8 cellular contexts compared by ENCODE assay signal in genomic region chr4:170026253-170026991, GRCh38. TPM values are rescaled to one million over a fixed set of nuclear protein-coding genes. Genes with fewer than 3 reads are reported as not detected.
A peak's percentile ranks its signal among the peaks of the same experiment; 100 is the strongest.
DNase-seq lines count a peak whose midpoint lies in the region; ATAC-seq and TF ChIP-seq lines count a peak whose summit lies in the region.

Gene MFAP3L (minus strand): TSS chr4:170026395. CDS start chr4:170005877, 20,518 bp downstream.

- ATAC-seq in Panc1: peak; percentile 94
- ATAC-seq in naive B cell (ENCODE audit: low read depth in 2 of 2): peak; percentile 74 to 76

- peak within 1 kb of the TSS; percentile 55 for H3K9ac ChIP-seq in fibroblast of lung (ENCODE audit: insufficient read depth, low read length)

- BruUV-seq in Panc1 (replicated peaks; lab: Mats Ljungman, UMichigan): no TSS peak

- H3K36me3 Mint-ChIP-seq in naive B cell: no peaks in the 10 kb centered on the region

- CTCF ChIA-PET in Panc1 (lab: Charles Lee): interaction anchor here (0.6 kb wide), 1 partner anchor 222 kb away, joined by 3 read pairs; no protein-coding TSS in a partner anchor

- peaks cover 0 to 3% (median 0%) of the 10 kb centered on the region in 7 donors for H3K9me3 Mint-ChIP-seq in naive B cell

- H3K4me3 Mint-ChIP-seq in naive B cell: peak within 1 kb of the TSS; percentile 90 to 96 (median 94)

- H3K27ac Mint-ChIP-seq in naive B cell: peak within 1 kb of the TSS; percentile 67 to 92 (median 89)

- H3K4me1 ChIP-seq in Panc1 (ENCODE audit: control insufficient read depth, insufficient read depth, low read length) (no peaks in the 10 kb centered on the region), fibroblast of lung (ENCODE audit: control insufficient read depth, extremely low read depth, insufficient read depth, low read length) (no peaks in the 10 kb centered on the region)

- peak within 1 kb of the TSS; percentile 95 for H2AFZ ChIP-seq in fibroblast of lung (ENCODE audit: low read length)

- no peaks in the 10 kb centered on the region for H3K79me2 ChIP-seq in fibroblast of lung (ENCODE audit: control insufficient read depth, insufficient read depth, low read length)

- H3K4me2 ChIP-seq in fibroblast of lung (ENCODE audit: extremely low read depth, insufficient read depth, low read length): peak within 1 kb of the TSS; percentile 93

- no peaks in the 10 kb centered on the region for H3K36me3 ChIP-seq in Panc1 (ENCODE audit: control insufficient read depth, insufficient read depth, low read length)
- H3K36me3 ChIP-seq in fibroblast of lung (ENCODE audit: control insufficient read depth, insufficient read depth, low read length): no peaks in the 10 kb centered on the region

- intact Hi-C loops in Panc1 (cut with micrococcal nuclease; ENCODE audit: unreplicated experiment): loop anchor here (10.0 kb wide), 1 partner anchor 422 kb away; no protein-coding TSS in a partner anchor

- TF ChIP-seq CTCF in GM20000 (IDR thresholded peaks at IDR 0.05; ENCODE audit: extremely low read depth, missing control alignments): no peak
- TF ChIP-seq CTCF in Panc1 (IDR thresholded peaks at IDR 0.05): peak; percentile 35
- no peak for TF ChIP-seq CTCF in fibroblast of lung (conservative IDR thresholded peaks at IDR 0.05 in 1 of 2, IDR thresholded peaks at IDR 0.05 in 1 of 2; ENCODE audit: low read depth in 1 of 2, low read length in 2 of 2)

- H3K4me3 ChIP-seq in Panc1 (ENCODE audit: low read depth in 2 of 2, low read length in 2 of 2) (peak within 1 kb of the TSS; percentile 78 to 90), fibroblast of lung (replicated peaks in 1 of 4; ENCODE audit: control extremely low read depth in 1 of 4, insufficient read depth in 1 of 4, low read depth in 3 of 4, low read length in 4 of 4) (peak within 1 kb of the TSS; percentile 73 to 89 (median 83))

- in situ Hi-C loops in Panc1 (cut with HindIII; ENCODE audit: low pct_unique_long_range_greater_than_20kb, low sequenced_read_pairs): loop anchor here (25.0 kb wide), 1 partner anchor 214 kb away; no protein-coding TSS in a partner anchor

- peaks cover 9 to 37% (median 32%) of the 10 kb centered on the region in 3 donors for H3K27me3 Mint-ChIP-seq in naive B cell

- H3K27ac ChIP-seq in Panc1 (ENCODE audit: low read length): peak within 1 kb of the TSS; percentile 83
- H3K27ac ChIP-seq in fibroblast of lung (ENCODE audit: insufficient read depth, low read length): peak within 1 kb of the TSS; percentile 27

- H3K9me3 ChIP-seq in Panc1 (ENCODE audit: control insufficient read depth, insufficient read depth, low read depth, low read length) (no peaks in the 10 kb centered on the region), fibroblast of lung (ENCODE audit: control insufficient read depth, insufficient read depth, low read depth, low read length) (no peaks in the 10 kb centered on the region)

- peaks cover 7 to 11% (median 9%) of the 10 kb centered on the region in 3 donors for H3K4me1 Mint-ChIP-seq in naive B cell

- POLR2A ChIA-PET in Panc1 (lab: Charles Lee): no interaction called here

- no peaks in the 10 kb centered on the region for H4K20me1 ChIP-seq in fibroblast of lung (ENCODE audit: control insufficient read depth, extremely low read depth, insufficient read depth, low read length)

- H3K27me3 ChIP-seq in Panc1 (ENCODE audit: control insufficient read depth, insufficient read depth, low read length) (no peaks in the 10 kb centered on the region), fibroblast of lung (ENCODE audit: control insufficient read depth, insufficient read depth, low read length) (peaks cover 12% of the 10 kb centered on the region)

- peak; percentile 58 for DNase-seq in CMK (ENCODE audit: low read depth)
- DNase-seq in GM20000 (ENCODE audit: low spot score): peak; percentile 93
- peak; percentile 90 for DNase-seq in HPDE6-E6E7 (ENCODE audit: extremely low spot score)
- DNase-seq in Panc1 (ENCODE audit: low read depth, low spot score): no peak
- peak; percentile 49 to 71 for DNase-seq in activated T-helper 1 cell treated with anti-CD3 and anti-CD28 coated beads, Interleukin-2, amount 50 U/mL, for 16 hours (ENCODE audit: low read depth in 1 of 2, low spot score in 1 of 2)
- peak; percentile 86 to 92 for DNase-seq in fibroblast of lung (ENCODE audit: low read depth in 2 of 2)
- DNase-seq in naive B cell: peak; percentile 85
- DNase-seq in stimulated activated CD8-positive, alpha-beta memory T cell treated with anti-CD3 and anti-CD28 coated beads, Interleukin-7, amount 100 ng/mL, for 4 hours (ENCODE audit: low read depth in 2 of 2): peak; percentile 41 to 80

RNA-seq across cellular contexts. Expression of gene MFAP3L, which starts in this region (rescaled TPM):
- total RNA-seq in Panc1 (2021; ENCODE audit: unreplicated experiment) (7.9 TPM), fibroblast of lung (0.50 and 0.77 TPM in 2 replicates)
- 4.8 TPM for polyA plus RNA-seq in Panc1 (2012; ENCODE audit: insufficient read length)
- polyA plus RNA-seq in fibroblast of lung (0.45 and 0.49 TPM in 2 replicates), naive B cell (ENCODE audit: low read depth in 6 of 6) (1 to 10 TPM in 1 of 6 donors, under 1 TPM in 3, not detected in 2; 0.47 to 1.0 (median 0.68) TPM)
- 0.33 and 0.41 TPM in 2 replicates for polyA plus RNA-seq in fibroblast of lung (2012)
- 6.8 TPM in 1 of 2 replicates, not detected in the other for polyA minus RNA-seq in fibroblast of lung (ENCODE audit: low replicate concordance)
